8 cellular contexts compared by ENCODE assay signal in the genomic region with DNA sequence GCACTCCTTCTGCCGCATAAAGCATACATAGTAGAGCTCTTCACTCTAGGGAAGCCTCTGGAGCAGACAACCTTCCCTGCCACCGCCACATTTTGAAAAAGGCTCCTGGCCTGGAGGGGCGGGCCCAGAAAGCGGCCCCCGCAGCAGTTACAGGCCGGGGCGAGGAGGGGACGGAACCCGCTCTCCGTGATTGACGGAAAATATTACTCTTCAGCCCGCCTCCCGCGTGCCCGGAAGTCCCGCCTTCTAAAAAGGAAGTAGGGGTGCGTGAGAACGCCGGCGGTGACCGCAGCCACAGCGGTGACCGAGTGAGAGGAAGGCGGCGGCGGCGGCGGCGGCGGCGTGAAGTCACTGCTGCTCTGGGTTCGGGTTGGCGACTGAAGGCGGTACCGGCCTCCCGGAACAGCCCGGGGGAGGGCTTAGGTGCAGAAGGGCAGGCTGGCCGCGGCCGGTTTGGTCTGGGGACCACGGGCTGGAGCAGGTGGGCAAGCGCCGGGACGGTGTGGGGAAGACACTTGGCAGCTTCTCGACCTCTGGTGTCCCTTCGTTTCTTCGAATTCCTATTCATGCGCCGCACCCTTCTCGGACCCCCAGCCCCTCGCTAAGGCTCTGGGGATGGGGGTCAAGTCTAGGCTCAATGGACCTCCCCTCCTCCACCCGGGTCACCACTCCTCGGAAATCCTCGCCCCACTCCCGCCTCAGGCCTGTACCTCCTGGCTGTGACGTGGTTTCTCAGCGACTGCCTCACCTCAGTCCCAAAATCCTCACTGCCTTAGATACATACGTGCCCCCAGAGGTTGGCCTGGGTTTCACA. TPM values are rescaled to one million over a fixed set of nuclear protein-coding genes. Genes with fewer than 3 reads are reported as not detected.
A peak's percentile ranks its signal among the peaks of the same experiment; 100 is the strongest.
DNase-seq lines count a peak whose midpoint lies in the region; ATAC-seq and TF ChIP-seq lines count a peak whose summit lies in the region.

A gene (plus strand): TSS at position 295 of the 814 bp plus-strand sequence. CDS start 729 bp downstream, outside the sequence.

- no peaks in the 10 kb centered on the region for H3F3A ChIP-seq in PC-3 (ENCODE audit: low read length, unreplicated experiment)

- peaks cover 29% of the 10 kb centered on the region for H3K36me3 ChIP-seq in PC-3 (ENCODE audit: low read depth, low read length)
- H3K36me3 ChIP-seq in mucosa of rectum (ENCODE audit: control insufficient read depth in 2 of 2, insufficient read depth in 2 of 2, low read length in 2 of 2), result peaks cover 9 to 18% of the 10 kb centered on the region in 2 donors

- peak within 1 kb of the TSS; percentile 86 for H3K4me3 ChIP-seq in PC-3 (ENCODE audit: low read length)
- peak within 1 kb of the TSS; percentile 81 to 82 for H3K4me3 ChIP-seq in mucosa of rectum (ENCODE audit: low read length in 2 of 2)

- BruUV-seq in PC-3 (replicated peaks; lab: Mats Ljungman, UMichigan), result TSS peak; percentile 63

- H3K4me1 ChIP-seq in PC-3 (ENCODE audit: insufficient read depth, low read length), result peaks cover 17% of the 10 kb centered on the region
- H3K4me1 ChIP-seq in mucosa of rectum (ENCODE audit: control insufficient read depth in 2 of 2, insufficient read depth in 2 of 2, low read length in 2 of 2), result peaks cover 11 to 17% of the 10 kb centered on the region in 2 donors

- no peaks in the 10 kb centered on the region for H3K27me3 ChIP-seq in PC-3 (ENCODE audit: low read length)
- no peaks in the 10 kb centered on the region for H3K27me3 ChIP-seq in mucosa of rectum (ENCODE audit: control insufficient read depth in 2 of 2, insufficient read depth in 2 of 2, low read length in 2 of 2)

- peak within 1 kb of the TSS; percentile 84 for H2AFZ ChIP-seq in PC-3 (ENCODE audit: low read length)

- no peaks in the 10 kb centered on the region for H4K20me1 ChIP-seq in PC-3 (ENCODE audit: low read length)

- CTCF ChIA-PET in PC-3 (lab: Charles Lee), result no interaction called here

- peak within 1 kb of the TSS; percentile 97 for H3K9ac ChIP-seq in PC-3 (ENCODE audit: low read length)
- peak within 1 kb of the TSS; percentile 69 to 92 for H3K9ac ChIP-seq in mucosa of rectum (ENCODE audit: low read depth in 1 of 2, low read length in 2 of 2)

- H3K9me3 ChIP-seq in PC-3 (ENCODE audit: low read length), result no peaks in the 10 kb centered on the region
- H3K9me3 ChIP-seq in mucosa of rectum (ENCODE audit: control insufficient read depth in 2 of 2, low read length in 2 of 2), result no peaks in the 10 kb centered on the region

- ATAC-seq in GM21526 (IDR thresholded peaks at IDR 0.05; ENCODE audit: low FRiP score, unreplicated experiment) (peak; percentile 90), PC-3 (peak; percentile 93)

- H3K79me2 ChIP-seq in PC-3 (ENCODE audit: low read length), result peaks cover 50% of the 10 kb centered on the region

- intact Hi-C loops in PC-3 (cut with micrococcal nuclease), result no loop called here

- POLR2A ChIA-PET in PC-3 (lab: Charles Lee; ENCODE audit: unreplicated experiment), result interaction anchor here (0.7 kb wide), 1 partner anchor 989 kb away, joined by 4 read pairs; no protein-coding TSS in a partner anchor

- H3K27ac ChIP-seq in PC-3 (ENCODE audit: low read length) (peak within 1 kb of the TSS; percentile 76), epithelial cell of prostate (peak within 1 kb of the TSS; percentile 60), mucosa of rectum (ENCODE audit: low read depth in 2 of 2, low read length in 2 of 2) (peak within 1 kb of the TSS; percentile 86 to 89)

- peak; percentile 15 for DNase-seq in DMS153 treated with DMSO at 0.1 percent for 48 hours (lab: John Stamatoyannopoulos, UW; ENCODE audit: unreplicated experiment)
- DNase-seq in HuH-7.5 (ENCODE audit: low spot score), result peak; percentile 37
- peak; percentile 87 for DNase-seq in PC-3
- peak; percentile 77 for DNase-seq in activated T-cell treated with anti-CD3 and anti-CD28 coated beads for 48 hours (ENCODE audit: low read depth)
- peak; percentile 18 for DNase-seq in epithelial cell of prostate (ENCODE audit: low read depth, low spot score)
- DNase-seq in stimulated activated CD8-positive, alpha-beta memory T cell treated with anti-CD3 and anti-CD28 coated beads, Interleukin-4, amount 100 ng/mL, for 48 hours, result peak; percentile 85

- TF ChIP-seq CTCF in PC-3 (conservative IDR thresholded peaks at IDR 0.05; ENCODE audit: low read depth, low read length), result no peak

- no peaks in the 10 kb centered on the region for H3K9me2 ChIP-seq in PC-3 (replicated peaks; ENCODE audit: low read length)

- H3K4me2 ChIP-seq in PC-3 (ENCODE audit: low read length), result peak within 1 kb of the TSS; percentile 93

RNA-seq across cellular contexts. Expression of the gene that starts here (rescaled TPM):
- 44.9 and 54.4 TPM in 2 replicates for total RNA-seq in PC-3 (2014; rRNA removed)

Comparison
In these comparisons a context has a peak if more than half of its experiments do, and no peak if none do; other contexts are left out.
1. Peak in every context shown above with its lines: DNase-seq, ATAC-seq, H3K4me3 ChIP-seq and H3K27ac ChIP-seq.
2. DNase-seq: peak in every context shown above with its lines; median percentile 87 in PC-3; 85 in stimulated activated CD8-positive, alpha-beta memory T cell treated with anti-CD3 and anti-CD28 coated beads, Interleukin-4, amount 100 ng/mL, for 48 hours; 77 in activated T-cell treated with anti-CD3 and anti-CD28 coated beads for 48 hours; 37 in HuH-7.5; 18 in epithelial cell of prostate; 15 in DMS153 treated with DMSO at 0.1 percent for 48 hours.